In the genomic region with DNA sequence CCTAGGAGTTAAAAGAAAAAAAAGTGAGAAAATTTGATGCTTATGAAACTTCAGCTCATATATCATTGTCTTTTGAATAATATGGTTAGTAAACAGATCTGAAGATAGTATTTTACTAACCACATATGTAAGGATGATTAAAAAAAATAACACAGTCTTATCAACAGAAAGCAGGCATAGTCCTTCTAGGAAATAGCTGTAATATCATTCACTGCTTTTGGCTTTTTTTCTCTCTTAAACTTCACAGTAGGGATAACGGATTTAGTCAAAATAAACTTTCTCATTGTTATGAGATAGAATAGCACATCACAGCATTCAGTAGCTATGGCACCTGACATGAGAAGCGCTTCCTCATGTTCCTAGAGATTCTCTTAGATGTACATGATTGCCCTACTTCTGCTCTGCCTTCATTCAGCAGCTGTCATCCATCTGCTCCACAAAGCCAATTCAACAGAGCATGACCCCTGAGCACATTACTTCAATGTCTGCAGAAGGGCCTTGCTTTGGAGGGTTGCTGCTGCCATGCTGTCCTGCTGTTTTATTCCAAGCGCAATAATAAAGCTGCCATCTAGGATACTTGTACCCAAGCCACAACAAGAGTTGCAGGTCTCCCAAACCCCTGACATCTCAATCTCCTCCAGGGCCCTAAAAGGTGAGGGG, we compare ENCODE assay signal across 23 cellular contexts.
DNase-seq lines count a peak whose midpoint lies in the region; ATAC-seq and TF ChIP-seq lines count a peak whose summit lies in the region.
"Had no signal": no experiment of that assay in that cellular context is flagged by ENCODE, and none has a peak within 500 bp of the region (broad histone marks: within the 10 kb centered on the region; RNA-seq: fewer than 3 reads in every experiment).

No MANE protein-coding gene starts in this region.

- H3K36me3 ChIP-seq in suprapubic skin = peaks cover 40% of the 10 kb centered on the region

- H3K36me3 Mint-ChIP-seq in brain = peaks cover 72% of the 10 kb centered on the region

- H3K9me3 ChIP-seq in suprapubic skin = no peaks in the 10 kb centered on the region
- H3K9me3 ChIP-seq: thoracic aorta had no signal

- H3K9me3 Mint-ChIP-seq in brain = no peaks in the 10 kb centered on the region
- no peaks in the 10 kb centered on the region for H3K9me3 Mint-ChIP-seq in stimulated activated naive CD8-positive, alpha-beta T cell treated with anti-CD3 and anti-CD28 coated beads, Interleukin-15, amount 100 ng/mL, for 72 hours
- H3K9me3 Mint-ChIP-seq: HFFc6; stimulated activated naive B cell treated with anti-CD40 and anti-IgM and Interleukin-4, amounts not matched to agents 10 μg/mL and 1 μg/mL and 100 μg/mL, for 72 hours; T-helper 1 cell treated with Interleukin-12 subunit alpha and Interleukin-12 subunit beta and Interleukin-4 antibody, amounts not matched to agents 30 μg/mL and 1 μg/mL, for 36 hours; WTC11 had no signal

- no peak overlapping the region for H3K4me3 Mint-ChIP-seq in brain
- H3K4me3 Mint-ChIP-seq in stimulated activated naive CD8-positive, alpha-beta T cell treated with anti-CD3 and anti-CD28 coated beads, Interleukin-15, amount 100 ng/mL, for 72 hours = no peak overlapping the region
- H3K4me3 Mint-ChIP-seq: HFFc6; stimulated activated naive B cell treated with anti-CD40 and anti-IgM and Interleukin-4, amounts not matched to agents 10 μg/mL and 1 μg/mL and 100 μg/mL, for 72 hours; T-helper 1 cell treated with Interleukin-12 subunit alpha and Interleukin-12 subunit beta and Interleukin-4 antibody, amounts not matched to agents 30 μg/mL and 1 μg/mL, for 36 hours; WTC11 had no signal

- ATAC-seq in SK-N-SH treated with all-trans-retinoic acid at 6 μM for 48 hours = no peak
- no peak for ATAC-seq in stimulated activated naive CD8-positive, alpha-beta T cell treated with anti-CD3 and anti-CD28 coated beads, Interleukin-15, amount 100 ng/mL, for 72 hours
- ATAC-seq: stimulated activated naive B cell treated with anti-CD40 and anti-IgM and Interleukin-4, amounts not matched to agents 10 μg/mL and 1 μg/mL and 100 μg/mL, for 72 hours; WTC11 had no signal

- no peak for TF ChIP-seq CTCF in brain (conservative IDR thresholded peaks at IDR 0.05)
- TF ChIP-seq CTCF in suprapubic skin (IDR thresholded peaks at IDR 0.05) = no peak

- H3K27ac ChIP-seq in suprapubic skin = no peak overlapping the region
- H3K27ac ChIP-seq: 22Rv1, PC-9, skin epidermis, thoracic aorta had no signal

- no peaks in the 10 kb centered on the region for H3K27me3 ChIP-seq in suprapubic skin

- TF ChIP-seq EP300 in suprapubic skin (IDR thresholded peaks at IDR 0.05) = no peak

- H3K4me1 Mint-ChIP-seq in brain = peaks cover 70% of the 10 kb centered on the region
- no peaks in the 10 kb centered on the region for H3K4me1 Mint-ChIP-seq in stimulated activated naive CD8-positive, alpha-beta T cell treated with anti-CD3 and anti-CD28 coated beads, Interleukin-15, amount 100 ng/mL, for 72 hours
- H3K4me1 Mint-ChIP-seq: WTC11 had no signal

- peak overlapping the region in 3 of 5 experiments; percentile 58 to 79 (median 64) for H3K27ac Mint-ChIP-seq in brain
- no peak overlapping the region for H3K27ac Mint-ChIP-seq in stimulated activated naive CD8-positive, alpha-beta T cell treated with anti-CD3 and anti-CD28 coated beads, Interleukin-15, amount 100 ng/mL, for 72 hours
- H3K27ac Mint-ChIP-seq: HFFc6; stimulated activated naive B cell treated with anti-CD40 and anti-IgM and Interleukin-4, amounts not matched to agents 10 μg/mL and 1 μg/mL and 100 μg/mL, for 72 hours; T-helper 1 cell treated with Interleukin-12 subunit alpha and Interleukin-12 subunit beta and Interleukin-4 antibody, amounts not matched to agents 30 μg/mL and 1 μg/mL, for 36 hours; WTC11 had no signal

- peak; percentile 13 for DNase-seq in DMS53 (lab: John Stamatoyannopoulos, UW)
- DNase-seq in DMS53 treated with DMSO at 0.1 percent for 48 hours (lab: John Stamatoyannopoulos, UW; ENCODE audit: unreplicated experiment) = no peak
- peak; percentile 80 for DNase-seq in NCI-H524 treated with DMSO at 0.1 percent for 48 hours (lab: John Stamatoyannopoulos, UW)
- peak; percentile 69 for DNase-seq in retina
- DNase-seq in suprapubic skin (ENCODE audit: low spot score in 2 of 2) = no peak
- DNase-seq in stimulated activated naive CD8-positive, alpha-beta T cell treated with anti-CD3 and anti-CD28 coated beads, Interleukin-15, amount 100 ng/mL, for 72 hours = no peak
- DNase-seq: activated CD4-positive, alpha-beta T cell treated with anti-CD3 and anti-CD28 coated beads, Interleukin-2, amount 50 U/mL, for 48 hours; activated gamma-delta T cell; HFFc6; Kasumi-1; NCI-H1048; NCI-H2081; occipital lobe; PC-9; stimulated activated CD4-positive, alpha-beta T cell treated with anti-CD3 and anti-CD28 coated beads, Interleukin-1b, Interleukin-23, amount 100 ng/mL, for 48 hours; stimulated activated naive B cell treated with anti-CD40 and anti-IgM and Interleukin-4, amounts not matched to agents 10 μg/mL and 1 μg/mL and 100 μg/mL, for 72 hours had no signal

- no peak overlapping the region for H3K4me3 ChIP-seq in suprapubic skin
- H3K4me3 ChIP-seq: PC-9, skin epidermis, thoracic aorta had no signal

- peaks cover 6% of the 10 kb centered on the region for H3K4me1 ChIP-seq in suprapubic skin

- no peaks in the 10 kb centered on the region for H3K27me3 Mint-ChIP-seq in brain
- H3K27me3 Mint-ChIP-seq in stimulated activated naive CD8-positive, alpha-beta T cell treated with anti-CD3 and anti-CD28 coated beads, Interleukin-15, amount 100 ng/mL, for 72 hours = no peaks in the 10 kb centered on the region
- H3K27me3 Mint-ChIP-seq: stimulated activated naive B cell treated with anti-CD40 and anti-IgM and Interleukin-4, amounts not matched to agents 10 μg/mL and 1 μg/mL and 100 μg/mL, for 72 hours had no signal

- no peak for TF ChIP-seq POLR2A in suprapubic skin (IDR thresholded peaks at IDR 0.05)

- 94% methylated on average over 3 of the region's 3 CpGs for WGBS in suprapubic skin

TF ChIP-seq in SK-N-SH treated with all-trans-retinoic acid at 6 μM for 48 hours, 23 proteins besides CTCF, POLR2A, EP300 and RAD21:
- no peak for TF ChIP-seq ZNF565 (CRISPR knock-in tag; conservative IDR thresholded peaks at IDR 0.05; ENCODE audit: low read depth)
- TF ChIP-seq ZFP3 (CRISPR knock-in tag; IDR thresholded peaks at IDR 0.05) = no peak
- no peak for TF ChIP-seq ESRRG (CRISPR knock-in tag; IDR thresholded peaks at IDR 0.05)
- no peak for TF ChIP-seq BACH2 (CRISPR knock-in tag; IDR thresholded peaks at IDR 0.05; ENCODE audit: borderline replicate concordance)

Comparison
In these comparisons a context has a peak if more than half of its experiments do, and no peak if none do; other contexts are left out.
1. DNase-seq: peak in DMS53 (single experiment), NCI-H524 treated with DMSO at 0.1 percent for 48 hours (single experiment) and retina (single experiment); none in DMS53 treated with DMSO at 0.1 percent for 48 hours (single experiment), suprapubic skin (0 of 2) and stimulated activated naive CD8-positive, alpha-beta T cell treated with anti-CD3 and anti-CD28 coated beads, Interleukin-15, amount 100 ng/mL, for 72 hours (0 of 2).
2. H3K27ac Mint-ChIP-seq: peak in brain (3 of 5); none in stimulated activated naive CD8-positive, alpha-beta T cell treated with anti-CD3 and anti-CD28 coated beads, Interleukin-15, amount 100 ng/mL, for 72 hours (0 of 2).